17 cellular contexts compared by ENCODE assay signal in genomic region chr18:2716394-2717326, GRCh38.
A peak's percentile ranks its signal among the peaks of the same experiment; 100 is the strongest.
DNase-seq lines count a peak whose midpoint lies in the region; ATAC-seq and TF ChIP-seq lines count a peak whose summit lies in the region.
"Had no signal": no experiment of that assay in that cellular context is flagged by ENCODE, and none has a peak within 500 bp of the region (broad histone marks: within the 10 kb centered on the region; RNA-seq: fewer than 3 reads in every experiment).

No MANE protein-coding gene starts in this region.

- peak overlapping the region; percentile 75 for H3K27ac Mint-ChIP-seq in activated naive CD8-positive, alpha-beta T cell

- peaks cover 27% of the 10 kb centered on the region for H3K36me3 Mint-ChIP-seq in activated naive CD8-positive, alpha-beta T cell

- in situ Hi-C loops in gastrocnemius medialis (cut with MboI; ENCODE audit: low sequenced_read_pairs in 4 of 4) = no loop called here

- H3K27me3 Mint-ChIP-seq in activated naive CD8-positive, alpha-beta T cell = no peaks in the 10 kb centered on the region

- peak overlapping the region; percentile 25 to 70 (median 50) for H3K27ac ChIP-seq in gastrocnemius medialis
- H3K27ac ChIP-seq: 22Rv1 had no signal

- no peak for TF ChIP-seq POLR2A in gastrocnemius medialis (IDR thresholded peaks at IDR 0.05)

- peaks cover 60% of the 10 kb centered on the region for H3K4me1 Mint-ChIP-seq in activated naive CD8-positive, alpha-beta T cell (ENCODE audit: low read depth)

- H3K9me3 ChIP-seq in gastrocnemius medialis = no peaks in the 10 kb centered on the region

- no peak overlapping the region for H3K4me3 ChIP-seq in gastrocnemius medialis
- H3K4me3 ChIP-seq: skin epidermis had no signal

- peak; percentile 67 to 93 for ATAC-seq in left cardiac atrium
- ATAC-seq in gastrocnemius medialis = peak; percentile 76 to 87
- ATAC-seq in HG03342 (IDR thresholded peaks at IDR 0.05; ENCODE audit: unreplicated experiment) = no peak
- ATAC-seq in HG03135 (IDR thresholded peaks at IDR 0.05; ENCODE audit: unreplicated experiment) = no peak
- no peak for ATAC-seq in HG02571 (IDR thresholded peaks at IDR 0.05; ENCODE audit: unreplicated experiment)

- DNase-seq in DMS 273 (lab: John Stamatoyannopoulos, UW; ENCODE audit: unreplicated experiment) = peak; percentile 19
- no peak for DNase-seq in DMS 273 treated with DMSO at 0.1 percent for 48 hours (lab: John Stamatoyannopoulos, UW)
- no peak for DNase-seq in left cardiac atrium
- DNase-seq in gastrocnemius medialis = peak; percentile 11 to 46
- DNase-seq: aorta; effector CD4-positive, alpha-beta T cell; foreskin melanocyte; islet precursor cell; KBM-7; NCI-H187; NCI-H526 had no signal

- intact Hi-C loops in left cardiac atrium (cut with DNase I) = loop anchor here in 1 of 2 donors (10.0 kb wide), 1 partner anchor 52 kb away; no protein-coding TSS in a partner anchor
- intact Hi-C loops in gastrocnemius medialis (cut with DNase I; ENCODE audit: low total_unique reads) = no loop called here

- no peak overlapping the region for H3K4me3 Mint-ChIP-seq in activated naive CD8-positive, alpha-beta T cell

- H3K9me3 Mint-ChIP-seq in activated naive CD8-positive, alpha-beta T cell (ENCODE audit: low read depth) = peaks cover 5% of the 10 kb centered on the region

- H3K36me3 ChIP-seq in gastrocnemius medialis = peaks cover 0 to 29% of the 10 kb centered on the region in 2 donors

- H3K27me3 ChIP-seq in gastrocnemius medialis = no peaks in the 10 kb centered on the region

- peaks cover 18 to 32% of the 10 kb centered on the region in 2 donors for H3K4me1 ChIP-seq in gastrocnemius medialis

- no peak for TF ChIP-seq CTCF in gastrocnemius medialis (IDR thresholded peaks at IDR 0.05 in 4 of 5, conservative IDR thresholded peaks at IDR 0.05 in 1 of 5)

Comparison
In these comparisons a context has a peak if more than half of its experiments do, and no peak if none do; other contexts are left out.
1. DNase-seq: peak in DMS 273 (single experiment) and gastrocnemius medialis (2 of 2); none in DMS 273 treated with DMSO at 0.1 percent for 48 hours (single experiment) and left cardiac atrium (single experiment).
2. ATAC-seq: peak in left cardiac atrium (2 of 2) and gastrocnemius medialis (2 of 2); none in HG03342 (single experiment), HG03135 (single experiment) and HG02571 (single experiment).